4 cellular contexts compared by ENCODE assay signal in the genomic region with DNA sequence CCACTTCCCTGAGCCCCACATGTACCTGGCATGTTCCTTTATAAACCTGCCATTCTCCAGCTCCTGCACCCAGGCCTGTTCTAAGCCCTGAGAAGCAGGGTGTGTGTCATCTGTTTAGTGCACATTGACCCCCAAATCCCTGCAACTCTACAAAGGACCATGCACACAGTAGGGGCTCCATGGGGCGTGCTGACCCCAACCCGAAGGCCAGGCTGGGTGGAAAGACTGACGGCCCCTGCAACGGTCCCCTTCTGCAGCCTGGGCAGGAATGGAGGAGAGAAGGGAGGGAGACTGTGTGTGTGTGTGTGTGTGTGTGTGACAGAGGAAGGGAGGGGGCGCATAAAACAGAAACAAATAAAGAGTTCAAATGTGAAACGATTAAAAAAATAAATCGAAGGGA. TPM values are rescaled to one million over a fixed set of nuclear protein-coding genes. Genes with fewer than 3 reads are reported as not detected.
"Had no signal": no experiment of that assay in that cellular context is flagged by ENCODE, and none has a peak within 500 bp of the region (broad histone marks: within the 10 kb centered on the region; RNA-seq: fewer than 3 reads in every experiment).

No MANE protein-coding gene starts in this region.

RNA-seq across cellular contexts. Expression of a gene that starts 32.0 kb away (rescaled TPM):
- total RNA-seq: LHCN-M2, M059J, MCF 10A, NCI-H460 had no signal
